ENCODE assay signal across 8 cellular contexts in genomic region chr19:38656171-38656981, GRCh38. TPM values are rescaled to one million over a fixed set of nuclear protein-coding genes. Genes with fewer than 3 reads are reported as not detected.
A peak's percentile ranks its signal among the peaks of the same experiment; 100 is the strongest.
DNase-seq lines count a peak whose midpoint lies in the region; ATAC-seq and TF ChIP-seq lines count a peak whose summit lies in the region.

No MANE protein-coding gene starts in this region.

- peaks cover 92% of the 10 kb centered on the region for H3K36me3 Mint-ChIP-seq in Caco-2 (ENCODE audit: insufficient read depth, unreplicated experiment)

- H3K27ac Mint-ChIP-seq in Caco-2 (ENCODE audit: unreplicated experiment) = peak overlapping the region; percentile 84

- H3K27me3 ChIP-seq in Caco-2 (replicated peaks; ENCODE audit: control insufficient read depth, insufficient read depth, low read length) = no peaks in the 10 kb centered on the region
- H3K27me3 ChIP-seq in neutrophil = no peaks in the 10 kb centered on the region

- H3K9me3 ChIP-seq in Caco-2 (no peaks in the 10 kb centered on the region), SK-N-MC (ENCODE audit: low read depth, low read length) (no peaks in the 10 kb centered on the region), neutrophil (no peaks in the 10 kb centered on the region)

- peak overlapping the region; percentile 54; the same call in 1 of the 2 replicates for H3K27ac ChIP-seq in SK-N-MC
- H3K27ac ChIP-seq in coronary artery = peak overlapping the region; percentile 81 to 99
- peak overlapping the region; percentile 64 for H3K27ac ChIP-seq in neutrophil

- CTCF ChIA-PET in Caco-2 (lab: Charles Lee) = no interaction called here

- no peak for ATAC-seq in GM21786 (IDR thresholded peaks at IDR 0.05; ENCODE audit: unreplicated experiment)

- H3K4me1 ChIP-seq in Caco-2 (peaks cover 100% of the 10 kb centered on the region), neutrophil (ENCODE audit: control insufficient read depth in 1 of 2, insufficient read depth in 1 of 2, low read depth in 1 of 2, low read length in 1 of 2) (peaks cover 87 to 89% of the 10 kb centered on the region in 2 experiments)

- peaks cover 71% of the 10 kb centered on the region for H3K4me1 Mint-ChIP-seq in Caco-2 (ENCODE audit: low read depth, unreplicated experiment)

- H3K4me3 Mint-ChIP-seq in Caco-2 (ENCODE audit: unreplicated experiment) = peak overlapping the region; percentile 28

- no TSS peak for BruUV-seq in Caco-2 (replicated peaks; lab: Mats Ljungman, UMichigan)

- no peaks in the 10 kb centered on the region for H3K27me3 Mint-ChIP-seq in Caco-2 (ENCODE audit: insufficient read depth, unreplicated experiment)

- intact Hi-C loops in Caco-2 (cut with micrococcal nuclease; ENCODE audit: unreplicated experiment) = no loop called here

- H3K36me3 ChIP-seq in Caco-2 (ENCODE audit: control insufficient read depth, insufficient read depth, low read length) (peaks cover 4% of the 10 kb centered on the region), SK-N-MC (ENCODE audit: insufficient read depth, low read length) (peaks cover 14% of the 10 kb centered on the region), neutrophil (no peaks in the 10 kb centered on the region)

- DNase-seq in Caco-2 (no peak), SK-N-MC (ENCODE audit: low read depth, low spot score) (no peak), coronary artery (ENCODE audit: low spot score) (no peak), NCI-H345 treated with DMSO at 0.1 percent for 48 hours (lab: John Stamatoyannopoulos, UW; ENCODE audit: unreplicated experiment) (no peak), NCI-H2196 treated with DMSO at 0.1 percent for 48 hours (lab: John Stamatoyannopoulos, UW; ENCODE audit: unreplicated experiment) (no peak), OCI-M1 (lab: John Stamatoyannopoulos, UW) (no peak)

- no peaks in the 10 kb centered on the region for H3K9me3 Mint-ChIP-seq in Caco-2 (ENCODE audit: unreplicated experiment)

- TF ChIP-seq CTCF in Caco-2 (IDR thresholded peaks at IDR 0.05; ENCODE audit: insufficient read depth in 1 of 2, low read depth in 1 of 2, low read length in 1 of 2, severe bottlenecking in 1 of 2, unreplicated experiment in 1 of 2) (no peak), coronary artery (IDR thresholded peaks at IDR 0.05) (no peak), neutrophil (IDR thresholded peaks at IDR 0.05) (no peak)

- H3K9ac ChIP-seq in SK-N-MC (ENCODE audit: insufficient read length) = no peak overlapping the region

- H3K4me3 ChIP-seq in Caco-2 (ENCODE audit: low read depth, low read length) (no peak overlapping the region), SK-N-MC (no peak overlapping the region; the same call in 1 of the 2 replicates), coronary artery (peak overlapping the region; percentile 20), neutrophil (ENCODE audit: low read depth in 1 of 2, low read length in 1 of 2) (no peak overlapping the region)

- POLR2A ChIA-PET in Caco-2 (lab: Charles Lee) = interaction anchor here (1.0 to 1.1 kb wide), 2 partner anchors 9 to 12 kb away, joined by 3 to 7 read pairs; partner anchors contain the start of gene ACTN4

RNA-seq across cellular contexts. Expression of gene ACTN4, which starts 8.9 kb away (rescaled TPM):
- 605 and 658 TPM in 2 replicates for total RNA-seq in Caco-2 (2022)

RNA-seq across cellular contexts. Expression of gene EIF3K, which starts 37.4 kb away (rescaled TPM):
- total RNA-seq in Caco-2 (2022) = 354 and 380 TPM in 2 replicates

RNA-seq across cellular contexts. Expression of gene MAP4K1, which starts 38.6 kb away (rescaled TPM):
- total RNA-seq in Caco-2 (2022) = 1.7 and 2.4 TPM in 2 replicates
